In the genomic region with DNA sequence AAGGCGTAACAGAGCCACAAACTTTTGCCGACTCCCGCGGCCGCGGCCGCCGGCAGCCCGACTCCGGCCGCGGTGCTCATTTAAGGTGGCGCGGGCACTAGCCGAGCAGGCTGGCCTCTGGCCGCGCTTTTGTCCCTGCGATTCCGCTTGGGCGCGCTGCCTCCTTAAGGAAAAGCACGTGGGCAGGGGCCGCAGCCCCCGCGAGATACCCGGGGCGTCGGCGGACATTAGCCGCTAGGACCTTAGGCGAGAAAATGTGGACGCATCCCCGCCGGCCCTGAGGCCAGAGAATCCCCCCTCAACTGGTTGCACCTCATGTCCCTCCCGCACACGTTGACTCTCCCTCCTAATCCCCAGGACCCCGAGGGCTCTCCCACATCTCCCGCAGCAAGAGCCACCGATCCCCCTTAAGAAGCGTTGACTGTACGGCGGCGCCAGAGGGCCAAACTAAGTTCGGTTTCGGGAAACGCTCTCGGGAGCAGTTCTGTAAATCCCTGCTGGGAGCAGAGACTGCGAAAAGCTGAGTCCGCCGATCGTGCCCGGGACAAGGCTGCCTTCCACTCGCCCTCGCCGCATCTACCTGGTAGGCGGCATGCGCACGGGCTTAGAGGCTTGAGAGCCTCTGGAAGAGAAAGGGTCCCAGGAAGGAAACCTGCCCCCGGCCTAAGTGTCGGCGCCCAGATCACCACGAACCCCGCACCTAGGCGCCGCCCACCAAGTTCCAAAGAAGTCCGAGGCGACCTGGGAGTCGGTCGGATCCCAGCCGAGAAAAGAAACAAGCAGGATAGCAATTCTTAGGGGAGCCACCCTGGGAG, we compare ENCODE assay signal across 1 cellular context.
TF ChIP-seq lines count a peak whose summit lies in the region.

No MANE protein-coding gene starts in this region.

TF ChIP-seq in K562, 482 proteins besides CTCF, POLR2A, EP300 and RAD21 (continued from another document and continues in another):
- TF ChIP-seq, protein P1, sequence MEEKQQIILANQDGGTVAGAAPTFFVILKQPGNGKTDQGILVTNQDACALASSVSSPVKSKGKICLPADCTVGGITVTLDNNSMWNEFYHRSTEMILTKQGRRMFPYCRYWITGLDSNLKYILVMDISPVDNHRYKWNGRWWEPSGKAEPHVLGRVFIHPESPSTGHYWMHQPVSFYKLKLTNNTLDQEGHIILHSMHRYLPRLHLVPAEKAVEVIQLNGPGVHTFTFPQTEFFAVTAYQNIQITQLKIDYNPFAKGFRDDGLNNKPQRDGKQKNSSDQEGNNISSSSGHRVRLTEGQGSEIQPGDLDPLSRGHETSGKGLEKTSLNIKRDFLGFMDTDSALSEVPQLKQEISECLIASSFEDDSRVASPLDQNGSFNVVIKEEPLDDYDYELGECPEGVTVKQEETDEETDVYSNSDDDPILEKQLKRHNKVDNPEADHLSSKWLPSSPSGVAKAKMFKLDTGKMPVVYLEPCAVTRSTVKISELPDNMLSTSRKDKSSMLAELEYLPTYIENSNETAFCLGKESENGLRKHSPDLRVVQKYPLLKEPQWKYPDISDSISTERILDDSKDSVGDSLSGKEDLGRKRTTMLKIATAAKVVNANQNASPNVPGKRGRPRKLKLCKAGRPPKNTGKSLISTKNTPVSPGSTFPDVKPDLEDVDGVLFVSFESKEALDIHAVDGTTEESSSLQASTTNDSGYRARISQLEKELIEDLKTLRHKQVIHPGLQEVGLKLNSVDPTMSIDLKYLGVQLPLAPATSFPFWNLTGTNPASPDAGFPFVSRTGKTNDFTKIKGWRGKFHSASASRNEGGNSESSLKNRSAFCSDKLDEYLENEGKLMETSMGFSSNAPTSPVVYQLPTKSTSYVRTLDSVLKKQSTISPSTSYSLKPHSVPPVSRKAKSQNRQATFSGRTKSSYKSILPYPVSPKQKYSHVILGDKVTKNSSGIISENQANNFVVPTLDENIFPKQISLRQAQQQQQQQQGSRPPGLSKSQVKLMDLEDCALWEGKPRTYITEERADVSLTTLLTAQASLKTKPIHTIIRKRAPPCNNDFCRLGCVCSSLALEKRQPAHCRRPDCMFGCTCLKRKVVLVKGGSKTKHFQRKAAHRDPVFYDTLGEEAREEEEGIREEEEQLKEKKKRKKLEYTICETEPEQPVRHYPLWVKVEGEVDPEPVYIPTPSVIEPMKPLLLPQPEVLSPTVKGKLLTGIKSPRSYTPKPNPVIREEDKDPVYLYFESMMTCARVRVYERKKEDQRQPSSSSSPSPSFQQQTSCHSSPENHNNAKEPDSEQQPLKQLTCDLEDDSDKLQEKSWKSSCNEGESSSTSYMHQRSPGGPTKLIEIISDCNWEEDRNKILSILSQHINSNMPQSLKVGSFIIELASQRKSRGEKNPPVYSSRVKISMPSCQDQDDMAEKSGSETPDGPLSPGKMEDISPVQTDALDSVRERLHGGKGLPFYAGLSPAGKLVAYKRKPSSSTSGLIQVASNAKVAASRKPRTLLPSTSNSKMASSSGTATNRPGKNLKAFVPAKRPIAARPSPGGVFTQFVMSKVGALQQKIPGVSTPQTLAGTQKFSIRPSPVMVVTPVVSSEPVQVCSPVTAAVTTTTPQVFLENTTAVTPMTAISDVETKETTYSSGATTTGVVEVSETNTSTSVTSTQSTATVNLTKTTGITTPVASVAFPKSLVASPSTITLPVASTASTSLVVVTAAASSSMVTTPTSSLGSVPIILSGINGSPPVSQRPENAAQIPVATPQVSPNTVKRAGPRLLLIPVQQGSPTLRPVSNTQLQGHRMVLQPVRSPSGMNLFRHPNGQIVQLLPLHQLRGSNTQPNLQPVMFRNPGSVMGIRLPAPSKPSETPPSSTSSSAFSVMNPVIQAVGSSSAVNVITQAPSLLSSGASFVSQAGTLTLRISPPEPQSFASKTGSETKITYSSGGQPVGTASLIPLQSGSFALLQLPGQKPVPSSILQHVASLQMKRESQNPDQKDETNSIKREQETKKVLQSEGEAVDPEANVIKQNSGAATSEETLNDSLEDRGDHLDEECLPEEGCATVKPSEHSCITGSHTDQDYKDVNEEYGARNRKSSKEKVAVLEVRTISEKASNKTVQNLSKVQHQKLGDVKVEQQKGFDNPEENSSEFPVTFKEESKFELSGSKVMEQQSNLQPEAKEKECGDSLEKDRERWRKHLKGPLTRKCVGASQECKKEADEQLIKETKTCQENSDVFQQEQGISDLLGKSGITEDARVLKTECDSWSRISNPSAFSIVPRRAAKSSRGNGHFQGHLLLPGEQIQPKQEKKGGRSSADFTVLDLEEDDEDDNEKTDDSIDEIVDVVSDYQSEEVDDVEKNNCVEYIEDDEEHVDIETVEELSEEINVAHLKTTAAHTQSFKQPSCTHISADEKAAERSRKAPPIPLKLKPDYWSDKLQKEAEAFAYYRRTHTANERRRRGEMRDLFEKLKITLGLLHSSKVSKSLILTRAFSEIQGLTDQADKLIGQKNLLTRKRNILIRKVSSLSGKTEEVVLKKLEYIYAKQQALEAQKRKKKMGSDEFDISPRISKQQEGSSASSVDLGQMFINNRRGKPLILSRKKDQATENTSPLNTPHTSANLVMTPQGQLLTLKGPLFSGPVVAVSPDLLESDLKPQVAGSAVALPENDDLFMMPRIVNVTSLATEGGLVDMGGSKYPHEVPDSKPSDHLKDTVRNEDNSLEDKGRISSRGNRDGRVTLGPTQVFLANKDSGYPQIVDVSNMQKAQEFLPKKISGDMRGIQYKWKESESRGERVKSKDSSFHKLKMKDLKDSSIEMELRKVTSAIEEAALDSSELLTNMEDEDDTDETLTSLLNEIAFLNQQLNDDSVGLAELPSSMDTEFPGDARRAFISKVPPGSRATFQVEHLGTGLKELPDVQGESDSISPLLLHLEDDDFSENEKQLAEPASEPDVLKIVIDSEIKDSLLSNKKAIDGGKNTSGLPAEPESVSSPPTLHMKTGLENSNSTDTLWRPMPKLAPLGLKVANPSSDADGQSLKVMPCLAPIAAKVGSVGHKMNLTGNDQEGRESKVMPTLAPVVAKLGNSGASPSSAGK (IDR thresholded peaks at IDR 0.05), result peak; percentile 93
- TF ChIP-seq PHB (CRISPR knock-in tag; IDR thresholded peaks at IDR 0.05) (no peak), BCOR (IDR thresholded peaks at IDR 0.05) (0 out of 2 replicates have a peak, but pooled peaks have one; percentile 51), AFF1 (IDR thresholded peaks at IDR 0.05; ENCODE audit: low read depth in 1 of 2, partially characterized antibody in 2 of 2) (no peak), ZNF277 (CRISPR knock-in tag; IDR thresholded peaks at IDR 0.05; ENCODE audit: borderline replicate concordance) (no peak), ZNF444 (CRISPR knock-in tag; IDR thresholded peaks at IDR 0.05) (no peak), RBM15 (IDR thresholded peaks at IDR 0.05; ENCODE audit: insufficient read depth, low read length) (no peak), CTBP1 (IDR thresholded peaks at IDR 0.05; ENCODE audit: borderline replicate concordance) (0 out of 2 replicates have a peak, but pooled peaks have one; percentile 58), KLF16 (IDR thresholded peaks at IDR 0.05) (0 out of 2 replicates have a peak, but pooled peaks have one; percentile 4), PHF20 (IDR thresholded peaks at IDR 0.05; ENCODE audit: partially characterized antibody) (no peak), ZNF668 (CRISPR knock-in tag; IDR thresholded peaks at IDR 0.05) (no peak), POLR2AphosphoS2 (IDR thresholded peaks at IDR 0.05; ENCODE audit: low read length) (0 out of 2 replicates have a peak, but pooled peaks have one; percentile 59), HMGN3 (IDR thresholded peaks at IDR 0.05; ENCODE audit: borderline replicate concordance, extremely low read depth, insufficient read length, low read depth, low read length) (peak; percentile 65), TCF7 (IDR thresholded peaks at IDR 0.05; ENCODE audit: borderline replicate concordance) (no peak), TCFL5 (CRISPR knock-in tag; conservative IDR thresholded peaks at IDR 0.05) (no peak), ZNF217 (CRISPR knock-in tag; IDR thresholded peaks at IDR 0.05) (no peak), FOXM1 (IDR thresholded peaks at IDR 0.05; ENCODE audit: low read depth) (peak; percentile 72; the same call in 1 of the 2 replicates), FOXM1 (CRISPR knock-in tag; IDR thresholded peaks at IDR 0.05; ENCODE audit: low read depth) (no peak), ZFP36 (IDR thresholded peaks at IDR 0.05; ENCODE audit: low read depth, low read length, partially characterized antibody) (no peak), CREB1 (IDR thresholded peaks at IDR 0.05) (peak; percentile 16; the same call in 1 of the 2 replicates), CREB1 (CRISPR knock-in tag; IDR thresholded peaks at IDR 0.05) (0 out of 2 replicates have a peak, but pooled peaks have one; percentile 8), ZNF232 (CRISPR knock-in tag; IDR thresholded peaks at IDR 0.05) (0 out of 2 replicates have a peak, but pooled peaks have one; percentile 25), KAT8 (IDR thresholded peaks at IDR 0.05; ENCODE audit: low read depth) (no peak), ZKSCAN3 (CRISPR knock-in tag; IDR thresholded peaks at IDR 0.05) (no peak), SRSF9 (IDR thresholded peaks at IDR 0.05; ENCODE audit: borderline replicate concordance, low read depth, low read length) (no peak), ILK (tag; IDR thresholded peaks at IDR 0.05; ENCODE audit: borderline replicate concordance, low read depth) (no peak), NEUROD1 (IDR thresholded peaks at IDR 0.05; ENCODE audit: borderline replicate concordance, low read depth, low read length, partially characterized antibody) (peak; percentile 44), SAP30 (IDR thresholded peaks at IDR 0.05; ENCODE audit: borderline replicate concordance, insufficient read depth, low read depth, low read length, poor library complexity, severe bottlenecking) (peak; percentile 44), ZNF507 (tag; conservative IDR thresholded peaks at IDR 0.05) (no peak), HLTF (IDR thresholded peaks at IDR 0.05) (no peak), PATZ1 (CRISPR knock-in tag; IDR thresholded peaks at IDR 0.05; ENCODE audit: borderline replicate concordance) (no peak), EP400 (IDR thresholded peaks at IDR 0.05) (peak; percentile 86), CCAR2 (IDR thresholded peaks at IDR 0.05; ENCODE audit: low read depth, low read length) (no peak), SMAD2 (IDR thresholded peaks at IDR 0.05; ENCODE audit: low read depth, low read length) (no peak), HMG20A (CRISPR knock-in tag; conservative IDR thresholded peaks at IDR 0.05) (no peak), GTF2A2 (tag; IDR thresholded peaks at IDR 0.05) (no peak), ATF1 (CRISPR knock-in tag; IDR thresholded peaks at IDR 0.05) (no peak), ATF1 (tag; IDR thresholded peaks at IDR 0.05) (peak; percentile 56; the same call in 1 of the 2 replicates), SETDB1 (IDR thresholded peaks at IDR 0.05; ENCODE audit: low read length) (no peak), IFI16 (CRISPR knock-in tag; IDR thresholded peaks at IDR 0.05) (no peak)
- TF ChIP-seq, protein P2, sequence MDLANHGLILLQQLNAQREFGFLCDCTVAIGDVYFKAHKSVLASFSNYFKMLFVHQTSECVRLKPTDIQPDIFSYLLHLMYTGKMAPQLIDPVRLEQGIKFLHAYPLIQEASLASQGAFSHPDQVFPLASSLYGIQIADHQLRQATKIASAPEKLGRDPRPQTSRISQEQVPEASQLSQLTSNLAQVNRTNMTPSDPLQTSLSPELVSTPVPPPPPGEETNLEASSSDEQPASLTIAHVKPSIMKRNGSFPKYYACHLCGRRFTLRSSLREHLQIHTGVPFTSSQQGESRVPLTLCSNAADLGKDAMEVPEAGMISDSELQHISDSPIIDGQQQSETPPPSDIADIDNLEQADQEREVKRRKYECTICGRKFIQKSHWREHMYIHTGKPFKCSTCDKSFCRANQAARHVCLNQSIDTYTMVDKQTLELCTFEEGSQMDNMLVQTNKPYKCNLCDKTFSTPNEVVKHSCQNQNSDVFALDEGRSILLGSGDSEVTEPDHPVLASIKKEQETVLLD (IDR thresholded peaks at IDR 0.05), result no peak
